Comparison of ENCODE assay signal across 8 cellular contexts in the genomic region with DNA sequence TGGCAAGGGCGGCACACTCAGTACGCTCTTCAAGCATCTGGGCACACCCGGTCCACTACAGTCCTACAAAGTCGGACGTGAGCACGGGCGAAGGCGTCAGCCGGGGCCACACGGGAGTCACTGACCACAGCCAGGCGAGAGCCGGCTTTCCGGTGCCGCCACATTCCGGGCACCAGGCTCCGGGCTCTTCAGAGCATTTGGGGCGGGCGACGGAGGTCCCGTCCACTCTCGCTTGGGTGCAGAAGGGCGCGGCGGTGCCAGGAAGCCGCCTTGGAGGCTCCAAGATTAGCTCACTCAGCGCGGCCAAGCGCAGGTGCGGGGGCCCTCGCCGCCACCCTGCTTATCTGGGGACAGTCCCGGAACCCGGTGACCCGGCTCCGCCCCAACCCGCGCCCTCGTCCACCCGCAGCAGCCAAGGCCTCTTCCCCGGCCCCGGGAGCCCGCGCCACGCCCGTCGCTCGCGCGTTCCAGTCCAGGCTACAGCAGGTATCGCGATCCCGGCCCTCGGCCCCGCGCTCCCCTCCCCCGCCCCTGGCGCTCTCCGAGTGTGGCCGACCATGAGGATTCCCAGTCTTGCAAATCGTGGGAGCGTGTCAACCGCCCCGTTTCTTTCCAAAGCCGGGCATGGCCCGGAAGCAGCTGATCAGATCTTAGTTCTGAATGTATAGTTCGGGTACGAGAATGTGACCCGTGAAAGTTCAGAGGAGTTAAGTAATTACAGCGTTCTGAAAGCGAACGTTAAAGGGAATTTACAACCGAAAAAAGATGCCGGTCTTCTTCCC. TPM values are rescaled to one million over a fixed set of nuclear protein-coding genes. Genes with fewer than 3 reads are reported as not detected.
DNase-seq lines count a peak whose midpoint lies in the region; ATAC-seq and TF ChIP-seq lines count a peak whose summit lies in the region.

ADPRH (plus strand) TSS at position 127 of the 782 bp plus-strand sequence. CDS start 2,678 bp downstream, outside the sequence.

- H3K27ac ChIP-seq in CD4-positive, alpha-beta T cell (ENCODE audit: low read depth, low read length) = no peak within 1 kb of the TSS
- H3K27ac ChIP-seq in adrenal gland = peak within 1 kb of the TSS; percentile 35 to 96 (median 84)
- peak within 1 kb of the TSS; percentile 92 to 95 for H3K27ac ChIP-seq in right atrium auricular region
- H3K27ac ChIP-seq in rectal smooth muscle tissue (ENCODE audit: low read depth, low read length) = peak within 1 kb of the TSS; percentile 94

- H3K4me1 Mint-ChIP-seq in CD4-positive, alpha-beta T cell (ENCODE audit: low read depth) = peaks cover 13% of the 10 kb centered on the region

- no peaks in the 10 kb centered on the region for H3K27me3 ChIP-seq in CD4-positive, alpha-beta T cell (ENCODE audit: control insufficient read depth, insufficient read depth, low read length)
- H3K27me3 ChIP-seq in adrenal gland = no peaks in the 10 kb centered on the region
- H3K27me3 ChIP-seq in right atrium auricular region = no peaks in the 10 kb centered on the region
- H3K27me3 ChIP-seq in rectal smooth muscle tissue (ENCODE audit: control insufficient read depth, insufficient read depth, low read length) = no peaks in the 10 kb centered on the region

- CTCF ChIA-PET in CD4-positive, alpha-beta T cell (lab: Charles Lee) = no interaction called here

- H3K4me3 ChIP-seq in adrenal gland = peak within 1 kb of the TSS in 2 of 4 donors; percentile 64 to 78
- H3K4me3 ChIP-seq in right atrium auricular region = peak within 1 kb of the TSS; percentile 37 to 65
- peak within 1 kb of the TSS; percentile 58 for H3K4me3 ChIP-seq in rectal smooth muscle tissue (ENCODE audit: low read length)

- peak within 1 kb of the TSS; percentile 85 for H3K9ac ChIP-seq in rectal smooth muscle tissue (ENCODE audit: low read length)

- H3K4me3 Mint-ChIP-seq in CD4-positive, alpha-beta T cell = peak within 1 kb of the TSS; percentile 95

- H3K4me1 ChIP-seq in adrenal gland (replicated peaks in 1 of 2) (peaks cover 8 to 14% of the 10 kb centered on the region in 2 donors), right atrium auricular region (peaks cover 0 to 18% of the 10 kb centered on the region in 2 donors), rectal smooth muscle tissue (ENCODE audit: control insufficient read depth, insufficient read depth, low read length) (no peaks in the 10 kb centered on the region)

- H3K27me3 Mint-ChIP-seq in CD4-positive, alpha-beta T cell = peaks cover 17% of the 10 kb centered on the region

- no peaks in the 10 kb centered on the region for H3K36me3 Mint-ChIP-seq in CD4-positive, alpha-beta T cell (ENCODE audit: low read depth)

- peak; percentile 12 to 77 for TF ChIP-seq POLR2A in adrenal gland (IDR thresholded peaks at IDR 0.05)

- H3K36me3 ChIP-seq in adrenal gland (replicated peaks in 1 of 2) = no peaks in the 10 kb centered on the region
- H3K36me3 ChIP-seq in right atrium auricular region = no peaks in the 10 kb centered on the region
- H3K36me3 ChIP-seq in rectal smooth muscle tissue (ENCODE audit: control insufficient read depth, insufficient read depth, low read length) = no peaks in the 10 kb centered on the region

- peak; percentile 58 for ATAC-seq in CD4-positive, alpha-beta T cell (ENCODE audit: poor library complexity)
- peak; percentile 54 for ATAC-seq in HG03342 (IDR thresholded peaks at IDR 0.05; ENCODE audit: unreplicated experiment)

- POLR2A ChIA-PET in CD4-positive, alpha-beta T cell (lab: Charles Lee) = interaction anchor here (1.0 kb wide), 1 partner anchor 81 kb away, joined by 4 read pairs; the partner anchor contains the start of gene TIMMDC1

- H3K9me3 ChIP-seq in CD4-positive, alpha-beta T cell (ENCODE audit: control insufficient read depth, low read length) = no peaks in the 10 kb centered on the region
- no peaks in the 10 kb centered on the region for H3K9me3 ChIP-seq in adrenal gland (replicated peaks in 1 of 3)
- no peaks in the 10 kb centered on the region for H3K9me3 ChIP-seq in right atrium auricular region

- DNase-seq in CD4-positive, alpha-beta T cell = peak; percentile 4 to 44 (median 18)
- DNase-seq in GM19238 (ENCODE audit: insufficient read length, low spot score) (peak; percentile 70), RPMI8226 (peak; percentile 58), adrenal gland (peak; percentile 84 to 91 (median 89)), right atrium auricular region (ENCODE audit: low spot score) (peak; percentile 82), NCI-H2081 (lab: John Stamatoyannopoulos, UW) (no peak)

- H3K9me3 Mint-ChIP-seq in CD4-positive, alpha-beta T cell = no peaks in the 10 kb centered on the region

- TF ChIP-seq CTCF in CD4-positive, alpha-beta T cell (IDR thresholded peaks at IDR 0.05) = no peak
- no peak for TF ChIP-seq CTCF in adrenal gland (IDR thresholded peaks at IDR 0.05)
- no peak for TF ChIP-seq CTCF in right atrium auricular region (IDR thresholded peaks at IDR 0.05)

- WGBS in adrenal gland, 4 donors = 1 to 5% (median 2%) methylated on average over 9 to 73 of the region's 73 CpGs

- peak within 1 kb of the TSS; percentile 40 for H3K27ac Mint-ChIP-seq in CD4-positive, alpha-beta T cell

- intact Hi-C loops in CD4-positive, alpha-beta T cell (cut with DNase I, micrococcal nuclease) = no loop called here
- intact Hi-C loops in adrenal gland (cut with DNase I) = no loop called here

RNA-seq across cellular contexts. Expression of gene ADPRH, which starts in this region (rescaled TPM):
- under 1 TPM; 0.36 TPM for total RNA-seq in CD4-positive, alpha-beta T cell
- 10 to 100 TPM; 11.1 to 15.3 (median 13.8) TPM for total RNA-seq in adrenal gland
- 10 to 100 TPM in 1 of 3 donors, 1 to 10 TPM in 2; 3.5 to 13.5 (median 6.6) TPM for polyA plus RNA-seq in adrenal gland
- total RNA-seq in right atrium auricular region = 1 to 10 TPM; 7.5 to 9.7 TPM

Comparison
In these comparisons a context has a peak if more than half of its experiments do, and no peak if none do; other contexts are left out.
1. RNA of gene ADPRH (total RNA-seq): 11.1 to 15.3 TPM in adrenal gland and 7.5 to 9.7 TPM in right atrium auricular region; 0.36 TPM in CD4-positive, alpha-beta T cell; every median in the first group is over 4 times any median in the second.
2. Peak in DNase-seq and ATAC-seq in CD4-positive, alpha-beta T cell; RNA of the gene not detected or under 1 TPM.
3. DNase-seq: peak in GM19238 (single experiment), RPMI8226 (single experiment), adrenal gland (7 of 7) and right atrium auricular region (single experiment); none in NCI-H2081 (0 of 2).